Comparison of ENCODE assay signal across 28 cellular contexts in genomic region chr3:171201825-171202224, GRCh38.
"Had no signal": no experiment of that assay in that cellular context is flagged by ENCODE, and none has a peak within 500 bp of the region (broad histone marks: within the 10 kb centered on the region; RNA-seq: fewer than 3 reads in every experiment).

No MANE protein-coding gene starts in this region.

- H3K4me1 ChIP-seq: ascending aorta, breast epithelium had no signal

- ATAC-seq: activated naive CD4-positive, alpha-beta T cell treated with anti-CD3 and anti-CD28 coated beads, Interleukin-2, amount 50 U/mL, for 72 hours; activated T-cell treated with anti-CD3 and anti-CD28 coated beads, Interleukin-2, amount 50 U/mL, for 72 hours; esophagus mucosa; WTC11 had no signal

- DNase-seq: activated CD4-positive, alpha-beta memory T cell treated with anti-CD3 and anti-CD28 coated beads, Interleukin-2, amount 10 ng/mL, durations not matched to agents 7 days and 5 days; activated CD4-positive, alpha-beta T cell treated with anti-CD3 and anti-CD28 coated beads for 1 hour; activated CD4-positive, alpha-beta T cell treated with anti-CD3 and anti-CD28 coated beads for 4 hours; activated CD4-positive, alpha-beta T cell treated with anti-CD3 and anti-CD28 coated beads, Interleukin-2, amount 10 ng/mL, durations not matched to agents 7 days and 5 days; activated CD4-positive, alpha-beta T cell treated with anti-CD3 and anti-CD28 coated beads, Interleukin-2, amount 50 U/mL, for 4 hours; activated CD8-positive, alpha-beta memory T cell treated with anti-CD3 and anti-CD28 coated beads, Interleukin-2, amount 50 U/mL, for 48 hours; activated gamma-delta T cell; activated naive CD4-positive, alpha-beta T cell; activated naive CD4-positive, alpha-beta T cell treated with anti-CD3 and anti-CD28 coated beads, Interleukin-2, amount 10 ng/mL, durations not matched to agents 7 days and 5 days; activated naive CD8-positive, alpha-beta T cell treated with anti-CD3 and anti-CD28 coated beads, Interleukin-2, amount 10 ng/mL, durations not matched to agents 7 days and 5 days; activated T-cell treated with anti-CD3 and anti-CD28 coated beads for 4 hours; activated T-cell treated with anti-CD3 and anti-CD28 coated beads, Interleukin-2, amount 50 U/mL, for 24 hours; activated T-cell treated with anti-CD3 and anti-CD28 coated beads, Interleukin-2, amount 50 U/mL, for 72 hours; dorsolateral prefrontal cortex; effector memory CD4-positive, alpha-beta T cell; endodermal cell; foreskin fibroblast; glutamatergic neuron; T-helper 2 cell had no signal

- FAIRE-seq: frontal cortex had no signal

- H3K4me3 ChIP-seq: ascending aorta, breast epithelium, cardiac muscle cell, coronary artery, dorsolateral prefrontal cortex had no signal

- H3K36me3 ChIP-seq: ascending aorta, breast epithelium, cardiac muscle cell had no signal

- H3K27ac ChIP-seq: ascending aorta, breast epithelium, cardiac muscle cell, coronary artery, dorsolateral prefrontal cortex, VCaP had no signal

- H3K9me3 ChIP-seq: ascending aorta, breast epithelium had no signal

- H3K27me3 ChIP-seq: ascending aorta, breast epithelium, cardiac muscle cell, dorsolateral prefrontal cortex had no signal
